Comparison of ENCODE assay signal across 2 cellular contexts in genomic region chr3:187286467-187287059, GRCh38.
TF ChIP-seq lines count a peak whose summit lies in the region.

No MANE protein-coding gene starts in this region.

TF ChIP-seq in K562, 482 proteins besides CTCF, POLR2A, EP300 and RAD21 (continues in another document):
- TF ChIP-seq ELF2 (CRISPR knock-in tag; IDR thresholded peaks at IDR 0.05) (peak; percentile 47; the same call in 1 of the 2 replicates), RBFOX2 (IDR thresholded peaks at IDR 0.05; ENCODE audit: low read depth, low read length) (peak; percentile 50; the same call in 1 of the 2 replicates), ATF4 (CRISPR knock-in tag; IDR thresholded peaks at IDR 0.05) (peak; percentile 99), SRSF3 (IDR thresholded peaks at IDR 0.05; ENCODE audit: insufficient read depth, low read length) (no peak), SMARCB1 (IDR thresholded peaks at IDR 0.05; ENCODE audit: insufficient read length, low read depth) (no peak), KLF16 (IDR thresholded peaks at IDR 0.05) (no peak), KLF6 (CRISPR knock-in tag; IDR thresholded peaks at IDR 0.05; ENCODE audit: borderline replicate concordance) (no peak; the same call in 1 of the 2 replicates), SMAD3 (CRISPR knock-in tag; conservative IDR thresholded peaks at IDR 0.05) (peak; percentile 16; the same call in 1 of the 2 replicates), ZNF239 (CRISPR knock-in tag; IDR thresholded peaks at IDR 0.05) (no peak), ZNF217 (CRISPR knock-in tag; IDR thresholded peaks at IDR 0.05) (no peak), CREB1 (IDR thresholded peaks at IDR 0.05) (no peak), CREB1 (CRISPR knock-in tag; IDR thresholded peaks at IDR 0.05) (0 out of 2 replicates have a peak, but pooled peaks have one; percentile 39), PATZ1 (CRISPR knock-in tag; IDR thresholded peaks at IDR 0.05; ENCODE audit: borderline replicate concordance) (0 out of 2 replicates have a peak, but pooled peaks have one; percentile 32), SMARCC2 (IDR thresholded peaks at IDR 0.05; ENCODE audit: low read depth) (no peak), RBM39 (optimal IDR thresholded peaks at IDR 0.05; ENCODE audit: low read depth, low read length) (no peak), MAFG (tag; conservative IDR thresholded peaks at IDR 0.05) (0 out of 2 replicates have a peak, but pooled peaks have one; percentile 22), GABPB1 (CRISPR knock-in tag; IDR thresholded peaks at IDR 0.05) (no peak), JUNB (CRISPR knock-in tag; conservative IDR thresholded peaks at IDR 0.05) (peak; percentile 64; the same call in 1 of the 2 replicates), ZNF695 (CRISPR knock-in tag; IDR thresholded peaks at IDR 0.05) (no peak), DDX20 (tag; IDR thresholded peaks at IDR 0.05; ENCODE audit: low read depth) (0 out of 2 replicates have a peak, but pooled peaks have one; percentile 53), ZNF778 (CRISPR knock-in tag; IDR thresholded peaks at IDR 0.05) (no peak), POLR3G (IDR thresholded peaks at IDR 0.05; ENCODE audit: extremely low read depth, insufficient read length, insufficient replicate concordance) (no peak), JUN (IDR thresholded peaks at IDR 0.05; ENCODE audit: borderline replicate concordance, low read depth, low read length) (peak; percentile 80), JUN (CRISPR knock-in tag; IDR thresholded peaks at IDR 0.05; ENCODE audit: borderline replicate concordance) (no peak), ZNF696 (CRISPR knock-in tag; conservative IDR thresholded peaks at IDR 0.05) (no peak), NFRKB (IDR thresholded peaks at IDR 0.05; ENCODE audit: low read depth) (0 out of 2 replicates have a peak, but pooled peaks have one; percentile 57), HDAC1 (IDR thresholded peaks at IDR 0.05) (no peak), USF1 (CRISPR knock-in tag; IDR thresholded peaks at IDR 0.05) (no peak), ZNF584 (CRISPR knock-in tag; IDR thresholded peaks at IDR 0.05; ENCODE audit: low read depth) (peak; percentile 47; the same call in 1 of the 2 replicates), ILK (tag; IDR thresholded peaks at IDR 0.05; ENCODE audit: borderline replicate concordance, low read depth) (no peak), TRIM28 (IDR thresholded peaks at IDR 0.05) (no peak), SMC3 (conservative IDR thresholded peaks at IDR 0.05; ENCODE audit: insufficient read depth, low read depth, low read length) (no peak), SAFB2 (IDR thresholded peaks at IDR 0.05; ENCODE audit: borderline replicate concordance, low read depth, low read length, severe bottlenecking) (no peak), POLR2H (tag; IDR thresholded peaks at IDR 0.05; ENCODE audit: low read depth) (peak; percentile 68; the same call in 1 of the 2 replicates), RFX7 (CRISPR knock-in tag; IDR thresholded peaks at IDR 0.05) (no peak), NCOA2 (IDR thresholded peaks at IDR 0.05; ENCODE audit: partially characterized antibody in 2 of 2) (no peak), FOSL1 (tag; conservative IDR thresholded peaks at IDR 0.05) (peak; percentile 83), KLF10 (CRISPR knock-in tag; IDR thresholded peaks at IDR 0.05) (no peak)

TF ChIP-seq in HepG2, 621 proteins besides CTCF, POLR2A, EP300 and RAD21 (continues in another document):
- no peak; the same call in 1 of the 2 replicates for TF ChIP-seq ARID3A (IDR thresholded peaks at IDR 0.05; ENCODE audit: low read depth, low read length)
- no peak for TF ChIP-seq ZMAT3 (CRISPR knock-in tag; conservative IDR thresholded peaks at IDR 0.05)
- peak; percentile 65; the same call in 1 of the 2 replicates for TF ChIP-seq BCL6 (CRISPR knock-in tag; IDR thresholded peaks at IDR 0.05)
- no peak for TF ChIP-seq ZNF17 (CRISPR knock-in tag; IDR thresholded peaks at IDR 0.05)
- TF ChIP-seq TEAD3 (CRISPR knock-in tag; optimal IDR thresholded peaks at IDR 0.05; ENCODE audit: borderline replicate concordance), result peak; percentile 36
- TF ChIP-seq SAFB2 (CRISPR knock-in tag; IDR thresholded peaks at IDR 0.05; ENCODE audit: borderline replicate concordance, low read depth), result no peak
- peak; percentile 99 for TF ChIP-seq CEBPG (CRISPR knock-in tag; IDR thresholded peaks at IDR 0.05)
- TF ChIP-seq DZIP1 (CRISPR knock-in tag; IDR thresholded peaks at IDR 0.05), result no peak
- no peak for TF ChIP-seq ZNF274 (CRISPR knock-in tag; IDR thresholded peaks at IDR 0.05)
- TF ChIP-seq THYN1 (CRISPR knock-in tag; IDR thresholded peaks at IDR 0.05; ENCODE audit: borderline replicate concordance, low read depth), result no peak
- peak; percentile 51; the same call in 1 of the 2 replicates for TF ChIP-seq ZHX2 (IDR thresholded peaks at IDR 0.05; ENCODE audit: low read depth)
- no peak for TF ChIP-seq ZHX2 (CRISPR knock-in tag; IDR thresholded peaks at IDR 0.05; ENCODE audit: borderline replicate concordance)
- no peak for TF ChIP-seq ZNF674 (CRISPR knock-in tag; IDR thresholded peaks at IDR 0.05; ENCODE audit: low read depth)
- peak; percentile 45; the same call in 1 of the 2 replicates for TF ChIP-seq ZNF335 (CRISPR knock-in tag; IDR thresholded peaks at IDR 0.05)
- TF ChIP-seq E2F2 (CRISPR knock-in tag; IDR thresholded peaks at IDR 0.05; ENCODE audit: borderline replicate concordance), result no peak
- TF ChIP-seq CSRNP2 (CRISPR knock-in tag; conservative IDR thresholded peaks at IDR 0.05; ENCODE audit: low read depth), result no peak
- TF ChIP-seq ZSCAN20 (CRISPR knock-in tag; IDR thresholded peaks at IDR 0.05; ENCODE audit: borderline replicate concordance), result no peak
- TF ChIP-seq SOX5 (CRISPR knock-in tag; IDR thresholded peaks at IDR 0.05; ENCODE audit: borderline replicate concordance), result peak; percentile 58; the same call in 1 of the 2 replicates
- peak; percentile 58; the same call in 1 of the 2 replicates for TF ChIP-seq FOXK1 (CRISPR knock-in tag; IDR thresholded peaks at IDR 0.05; ENCODE audit: borderline replicate concordance, low read depth)
- no peak for TF ChIP-seq NFE2 (CRISPR knock-in tag; IDR thresholded peaks at IDR 0.05)
- peak; percentile 61; the same call in 1 of the 2 replicates for TF ChIP-seq GFI1 (CRISPR knock-in tag; IDR thresholded peaks at IDR 0.05; ENCODE audit: borderline replicate concordance)
- TF ChIP-seq ZNF644 (CRISPR knock-in tag; IDR thresholded peaks at IDR 0.05; ENCODE audit: low read depth), result peak; percentile 69
- TF ChIP-seq ZNF567 (CRISPR knock-in tag; IDR thresholded peaks at IDR 0.05; ENCODE audit: borderline replicate concordance), result no peak
- TF ChIP-seq CBX2 (IDR thresholded peaks at IDR 0.05; ENCODE audit: low read depth, low read length), result no peak
- no peak for TF ChIP-seq CBX2 (CRISPR knock-in tag; IDR thresholded peaks at IDR 0.05; ENCODE audit: low read depth)
- peak; percentile 90 for TF ChIP-seq ZNF629 (CRISPR knock-in tag; conservative IDR thresholded peaks at IDR 0.05)
- TF ChIP-seq MED1 (CRISPR knock-in tag; IDR thresholded peaks at IDR 0.05), result peak; percentile 96
- TF ChIP-seq NFKB2 (CRISPR knock-in tag; IDR thresholded peaks at IDR 0.05; ENCODE audit: borderline replicate concordance), result no peak
- TF ChIP-seq UBTF (CRISPR knock-in tag; IDR thresholded peaks at IDR 0.05), result 0 out of 2 replicates have a peak, but pooled peaks have one; percentile 23
- 0 out of 2 replicates have a peak, but pooled peaks have one; percentile 29 for TF ChIP-seq POGZ (CRISPR knock-in tag; IDR thresholded peaks at IDR 0.05)
- TF ChIP-seq FOXA3 (CRISPR knock-in tag; IDR thresholded peaks at IDR 0.05), result peak; percentile 70
